In genomic region chr14:105022276-105022670, GRCh38 we compare ENCODE assay signal across 8 cellular contexts. TPM values are rescaled to one million over a fixed set of nuclear protein-coding genes. Genes with fewer than 3 reads are reported as not detected.
DNase-seq lines count a peak whose midpoint lies in the region; ATAC-seq and TF ChIP-seq lines count a peak whose summit lies in the region.

No MANE protein-coding gene starts in this region.

- H3K9me3 Mint-ChIP-seq in activated CD4-positive, alpha-beta T cell treated with anti-CD3 and anti-CD28 coated beads, Interleukin-2, amount 10 ng/mL, durations not matched to agents 7 days and 5 days, result no peaks in the 10 kb centered on the region

- no peak for TF ChIP-seq CTCF in fibroblast of lung (conservative IDR thresholded peaks at IDR 0.05 in 1 of 2, IDR thresholded peaks at IDR 0.05 in 1 of 2; ENCODE audit: low read depth in 1 of 2, low read length in 2 of 2)

- H3K79me2 ChIP-seq in fibroblast of lung (ENCODE audit: control insufficient read depth, insufficient read depth, low read length), result peaks cover 38% of the 10 kb centered on the region

- DNase-seq in activated CD4-positive, alpha-beta T cell treated with anti-CD3 and anti-CD28 coated beads, Interleukin-2, amount 10 ng/mL, durations not matched to agents 7 days and 5 days, result no peak
- DNase-seq in activated CD4-positive, alpha-beta T cell treated with anti-CD3 and anti-CD28 coated beads, Interleukin-2, amount 50 U/mL, for 48 hours, result no peak
- DNase-seq in SK-N-MC (ENCODE audit: low read depth, low spot score) (no peak), fibroblast of lung (ENCODE audit: low read depth in 2 of 2) (no peak), NCI-H2227 treated with DMSO at 0.1 percent for 48 hours (lab: John Stamatoyannopoulos, UW) (no peak), C1 segment of cervical spinal cord (lab: John Stamatoyannopoulos, UW) (no peak)

- no peaks in the 10 kb centered on the region; the same call in 1 of the 2 replicates for H3K9me3 ChIP-seq in SK-N-MC (ENCODE audit: low read depth, low read length)
- no peaks in the 10 kb centered on the region for H3K9me3 ChIP-seq in fibroblast of lung (ENCODE audit: control insufficient read depth, insufficient read depth, low read depth, low read length)
- no peaks in the 10 kb centered on the region for H3K9me3 ChIP-seq in skeletal muscle tissue (ENCODE audit: control insufficient read depth in 3 of 3, low read length in 3 of 3)

- CTCF ChIA-PET in activated CD4-positive, alpha-beta T cell treated with anti-CD3 and anti-CD28 coated beads, Interleukin-2, amount 10 ng/mL, durations not matched to agents 7 days and 5 days (lab: Charles Lee), result no interaction called here

- ATAC-seq in HG02870 (IDR thresholded peaks at IDR 0.05; ENCODE audit: unreplicated experiment), result no peak

- H3K4me1 ChIP-seq in fibroblast of lung (ENCODE audit: control insufficient read depth, extremely low read depth, insufficient read depth, low read length) (peaks cover 14% of the 10 kb centered on the region), skeletal muscle tissue (ENCODE audit: control insufficient read depth in 3 of 3, insufficient read depth in 3 of 3, low read length in 3 of 3) (peaks cover 20 to 29% (median 20%) of the 10 kb centered on the region in 3 donors)

- POLR2A ChIA-PET in activated CD4-positive, alpha-beta T cell treated with anti-CD3 and anti-CD28 coated beads, Interleukin-2, amount 10 ng/mL, durations not matched to agents 7 days and 5 days (lab: Charles Lee), result no interaction called here

- H4K20me1 ChIP-seq in fibroblast of lung (ENCODE audit: control insufficient read depth, extremely low read depth, insufficient read depth, low read length), result no peaks in the 10 kb centered on the region

- H3K4me3 Mint-ChIP-seq in activated CD4-positive, alpha-beta T cell treated with anti-CD3 and anti-CD28 coated beads, Interleukin-2, amount 10 ng/mL, durations not matched to agents 7 days and 5 days, result peak overlapping the region; percentile 84

- H3K27ac ChIP-seq in SK-N-MC (no peak overlapping the region), fibroblast of lung (ENCODE audit: insufficient read depth, low read length) (peak overlapping the region; percentile 41), skeletal muscle tissue (ENCODE audit: low read depth, low read length) (no peak overlapping the region)

- peak overlapping the region; percentile 95 for H3K4me3 ChIP-seq in SK-N-MC
- peak overlapping the region; percentile 43 to 94 (median 76) for H3K4me3 ChIP-seq in fibroblast of lung (replicated peaks in 1 of 4; ENCODE audit: control extremely low read depth in 1 of 4, insufficient read depth in 1 of 4, low read depth in 3 of 4, low read length in 4 of 4)
- peak overlapping the region; percentile 77 to 88 (median 87) for H3K4me3 ChIP-seq in skeletal muscle tissue (ENCODE audit: low read length in 3 of 3)

- H3K9ac ChIP-seq in SK-N-MC (ENCODE audit: insufficient read length) (peak overlapping the region; percentile 99), fibroblast of lung (ENCODE audit: insufficient read depth, low read length) (no peak overlapping the region), skeletal muscle tissue (ENCODE audit: low read depth in 1 of 3, low read length in 3 of 3) (peak overlapping the region; percentile 82 to 90 (median 89))

- peak overlapping the region; percentile 91 for H3K27ac Mint-ChIP-seq in activated CD4-positive, alpha-beta T cell treated with anti-CD3 and anti-CD28 coated beads, Interleukin-2, amount 10 ng/mL, durations not matched to agents 7 days and 5 days

- H3K27me3 Mint-ChIP-seq in activated CD4-positive, alpha-beta T cell treated with anti-CD3 and anti-CD28 coated beads, Interleukin-2, amount 10 ng/mL, durations not matched to agents 7 days and 5 days, result no peaks in the 10 kb centered on the region

- H3K27me3 ChIP-seq in fibroblast of lung (ENCODE audit: control insufficient read depth, insufficient read depth, low read length) (no peaks in the 10 kb centered on the region), skeletal muscle tissue (ENCODE audit: control insufficient read depth in 3 of 3, insufficient read depth in 3 of 3, low read length in 3 of 3) (no peaks in the 10 kb centered on the region)

- peaks cover 22% of the 10 kb centered on the region for H3K36me3 ChIP-seq in SK-N-MC (ENCODE audit: insufficient read depth, low read length)
- peaks cover 3% of the 10 kb centered on the region for H3K36me3 ChIP-seq in fibroblast of lung (ENCODE audit: control insufficient read depth, insufficient read depth, low read length)
- H3K36me3 ChIP-seq in skeletal muscle tissue (ENCODE audit: control insufficient read depth in 3 of 3, insufficient read depth in 3 of 3, low read length in 3 of 3), result no peaks in the 10 kb centered on the region

- H3K4me2 ChIP-seq in fibroblast of lung (ENCODE audit: extremely low read depth, insufficient read depth, low read length), result peak overlapping the region; percentile 65

- H3K36me3 Mint-ChIP-seq in activated CD4-positive, alpha-beta T cell treated with anti-CD3 and anti-CD28 coated beads, Interleukin-2, amount 10 ng/mL, durations not matched to agents 7 days and 5 days (ENCODE audit: low read depth), result peaks cover 25% of the 10 kb centered on the region

- H2AFZ ChIP-seq in fibroblast of lung (ENCODE audit: low read length), result no peak overlapping the region

- peaks cover 66% of the 10 kb centered on the region for H3K4me1 Mint-ChIP-seq in activated CD4-positive, alpha-beta T cell treated with anti-CD3 and anti-CD28 coated beads, Interleukin-2, amount 10 ng/mL, durations not matched to agents 7 days and 5 days

RNA-seq across cellular contexts. Expression of gene CDCA4, which starts 1.4 kb away (rescaled TPM):
- total RNA-seq in activated CD4-positive, alpha-beta T cell treated with anti-CD3 and anti-CD28 coated beads, Interleukin-2, amount 10 ng/mL, durations not matched to agents 7 days and 5 days, result 10 to 100 TPM; 53.0 to 56.6 TPM
- total RNA-seq in fibroblast of lung (7.9 and 8.0 TPM in 2 replicates), skeletal muscle tissue (15.1 TPM)
- polyA plus RNA-seq in fibroblast of lung, result 8.0 and 19.5 TPM in 2 replicates
- polyA plus RNA-seq in fibroblast of lung (2012), result 9.1 and 21.3 TPM in 2 replicates
- polyA minus RNA-seq in fibroblast of lung (ENCODE audit: low replicate concordance), result 8.1 and 23.3 TPM in 2 replicates

RNA-seq across cellular contexts. Expression of gene CLBA1, which starts 36.7 kb away (rescaled TPM):
- under 1 TPM; 0.60 to 0.77 TPM for total RNA-seq in activated CD4-positive, alpha-beta T cell treated with anti-CD3 and anti-CD28 coated beads, Interleukin-2, amount 10 ng/mL, durations not matched to agents 7 days and 5 days
- total RNA-seq in fibroblast of lung (8.0 and 11.7 TPM in 2 replicates), skeletal muscle tissue (2.1 TPM)
- polyA plus RNA-seq in fibroblast of lung, result 3.8 and 11.3 TPM in 2 replicates
- 4.1 and 10.7 TPM in 2 replicates for polyA plus RNA-seq in fibroblast of lung (2012)
- 3.0 and 5.8 TPM in 2 replicates for polyA minus RNA-seq in fibroblast of lung (ENCODE audit: low replicate concordance)

RNA-seq across cellular contexts. Expression of gene GPR132, which starts 43.0 kb away (rescaled TPM):
- total RNA-seq in activated CD4-positive, alpha-beta T cell treated with anti-CD3 and anti-CD28 coated beads, Interleukin-2, amount 10 ng/mL, durations not matched to agents 7 days and 5 days, result 10 to 100 TPM; 44.2 to 46.6 TPM
- total RNA-seq in fibroblast of lung (0.17 and 0.26 TPM in 2 replicates), skeletal muscle tissue (1.6 TPM)
- polyA plus RNA-seq in fibroblast of lung, result not detected in 2 replicates
- polyA plus RNA-seq in fibroblast of lung (2012), result 0.05 TPM in 1 of 2 replicates, not detected in the other
- polyA minus RNA-seq in fibroblast of lung (ENCODE audit: low replicate concordance), result not detected in 2 replicates

RNA-seq across cellular contexts. Expression of gene AHNAK2, which starts 44.1 kb away (rescaled TPM):
- total RNA-seq in activated CD4-positive, alpha-beta T cell treated with anti-CD3 and anti-CD28 coated beads, Interleukin-2, amount 10 ng/mL, durations not matched to agents 7 days and 5 days, result not detected
- 47.8 and 106 TPM in 2 replicates for total RNA-seq in fibroblast of lung
- polyA plus RNA-seq in fibroblast of lung, result 6.6 and 30.5 TPM in 2 replicates
- 19.4 and 61.0 TPM in 2 replicates for polyA plus RNA-seq in fibroblast of lung (2012)
- polyA minus RNA-seq in fibroblast of lung (ENCODE audit: low replicate concordance), result 42.9 and 144 TPM in 2 replicates
- total RNA-seq in skeletal muscle tissue, result 11.5 TPM

Comparison
In these comparisons a context has a peak if more than half of its experiments do, and no peak if none do; other contexts are left out.
1. RNA of gene GPR132, which starts 43.0 kb away (total RNA-seq): 44.2 to 46.6 TPM in activated CD4-positive, alpha-beta T cell treated with anti-CD3 and anti-CD28 coated beads, Interleukin-2, amount 10 ng/mL, durations not matched to agents 7 days and 5 days; 1.6 TPM in skeletal muscle tissue (single experiment) and 0.17 to 0.26 TPM in fibroblast of lung; every median in the first group is over 10 times any median in the second.
2. Peak in every context shown above with its lines, with median percentiles within 50 percentile points of each other: H3K4me3 ChIP-seq.